8 cellular contexts compared by ENCODE assay signal in genomic region chr15:75274509-75275107, GRCh38. TPM values are rescaled to one million over a fixed set of nuclear protein-coding genes. Genes with fewer than 3 reads are reported as not detected.
DNase-seq lines count a peak whose midpoint lies in the region; ATAC-seq, FAIRE-seq and TF ChIP-seq lines count a peak whose summit lies in the region.
"Not testable (repeated sequence)": the region's sequence is repeated elsewhere in the genome, so short reads cannot be mapped to it uniquely, and the experiment has no call there.

No MANE protein-coding gene starts in this region.

- not testable (repeated sequence) for H3K9me3 ChIP-seq in lung (ENCODE audit: control insufficient read depth in 2 of 2, insufficient read depth in 1 of 2, low read length in 1 of 2); aorta (ENCODE audit: control insufficient read depth, low read length)

- not testable (repeated sequence) for DNase-seq in GM12892 (ENCODE audit: insufficient read length)
- DNase-seq in T follicular helper cell (ENCODE audit: low read depth) (peak; percentile 30), epithelial cell of esophagus (ENCODE audit: low read depth) (peak; percentile 24), lung (ENCODE audit: low spot score) (peak; percentile 74), aorta (peak; percentile 78 to 91)
- DNase-seq in stimulated activated CD4-positive, alpha-beta T cell treated with anti-CD3 and anti-CD28 coated beads, Interleukin-1b, Interleukin-23, amount 100 ng/mL, for 4 hours (ENCODE audit: low read depth in 2 of 2) = peak; percentile 40 to 47

- H3K27ac Mint-ChIP-seq in activated T-helper 17 cell treated with anti-CD3 and anti-CD28 coated beads, Interleukin-2, amount 50 U/mL, for 72 hours = not testable (repeated sequence)

- H3K4me3 Mint-ChIP-seq in activated T-helper 17 cell treated with anti-CD3 and anti-CD28 coated beads, Interleukin-2, amount 50 U/mL, for 72 hours = not testable (repeated sequence)

- intact Hi-C loops in aorta (cut with DNase I) = not testable (repeated sequence)

- WGBS in lung, 2 donors = 65 to 73% methylated on average over 4 to 5 of the region's 5 CpGs
- WGBS in aorta, 2 donors = 45 to 65% methylated on average over 3 to 5 of the region's 5 CpGs

- H3K27me3 Mint-ChIP-seq in activated T-helper 17 cell treated with anti-CD3 and anti-CD28 coated beads, Interleukin-2, amount 50 U/mL, for 72 hours = not testable (repeated sequence)

- not testable (repeated sequence) for H3K27me3 ChIP-seq in lung (ENCODE audit: control insufficient read depth, insufficient read depth); aorta (ENCODE audit: control insufficient read depth in 1 of 2, insufficient read depth in 2 of 2, low read length in 1 of 2)

- not testable (repeated sequence) for H3K4me1 Mint-ChIP-seq in activated T-helper 17 cell treated with anti-CD3 and anti-CD28 coated beads, Interleukin-2, amount 50 U/mL, for 72 hours

- H3K4me1 ChIP-seq in lung (ENCODE audit: control insufficient read depth in 2 of 2, insufficient read depth in 2 of 2, low read length in 2 of 2); aorta (ENCODE audit: control insufficient read depth in 1 of 2, insufficient read depth in 2 of 2, low read length in 2 of 2): not testable (repeated sequence)

- not testable (repeated sequence) for H3K27ac ChIP-seq in lung (ENCODE audit: low read depth in 1 of 2, low read length in 1 of 2); aorta (ENCODE audit: low read depth in 1 of 2, low read length in 2 of 2)

- not testable (repeated sequence) for H3K9me3 Mint-ChIP-seq in activated T-helper 17 cell treated with anti-CD3 and anti-CD28 coated beads, Interleukin-2, amount 50 U/mL, for 72 hours

- FAIRE-seq in GM12892 (lab: Jason Lieb, UNC) = peak; percentile 73

- peak; percentile 84 for ATAC-seq in HG02870 (IDR thresholded peaks at IDR 0.05; ENCODE audit: unreplicated experiment)
- ATAC-seq in activated T-helper 17 cell treated with anti-CD3 and anti-CD28 coated beads, Interleukin-2, amount 50 U/mL, for 72 hours (replicated peaks) = peak; percentile 76
- ATAC-seq in lung (ENCODE audit: insufficient read depth, low FRiP score); aorta (ENCODE audit: low FRiP score): not testable (repeated sequence)

- H3K4me3 ChIP-seq in epithelial cell of esophagus (ENCODE audit: low read length); lung; aorta (ENCODE audit: low read length in 2 of 2): not testable (repeated sequence)

- H3K36me3 ChIP-seq in lung (ENCODE audit: control insufficient read depth in 2 of 2, insufficient read depth in 2 of 2, low read length in 2 of 2); aorta (ENCODE audit: control insufficient read depth in 1 of 2, insufficient read depth in 2 of 2, low read length in 1 of 2): not testable (repeated sequence)

- not testable (repeated sequence) for TF ChIP-seq POLR2A in GM12892 (IDR thresholded peaks at IDR 0.05; ENCODE audit: low read depth, low read length)

- TF ChIP-seq CTCF in epithelial cell of esophagus (IDR thresholded peaks at IDR 0.05; ENCODE audit: insufficient read depth, low read depth, low read length, missing control alignments) = peak; percentile 47
- TF ChIP-seq CTCF in lung (IDR thresholded peaks at IDR 0.05; ENCODE audit: control extremely low read depth, extremely low read depth) = peak; percentile 5

- not testable (repeated sequence) for H3K36me3 Mint-ChIP-seq in activated T-helper 17 cell treated with anti-CD3 and anti-CD28 coated beads, Interleukin-2, amount 50 U/mL, for 72 hours (ENCODE audit: low read depth)

RNA-seq across cellular contexts. Expression of gene GOLGA6D, which starts 8.0 kb away (rescaled TPM):
- polyA plus RNA-seq in GM12892 (2012; ENCODE audit: missing spikeins) = not detected
- under 1 TPM in 1 of 2 donors, not detected in 1; 0.16 TPM for total RNA-seq in activated T-helper 17 cell treated with anti-CD3 and anti-CD28 coated beads, Interleukin-2, amount 50 U/mL, for 72 hours
- under 1 TPM in 1 of 2 donors, not detected in 1; 0.12 TPM for total RNA-seq in lung
- not detected for polyA plus RNA-seq in lung
- under 1 TPM in 1 of 2 donors, not detected in 1; 0.12 TPM for total RNA-seq in aorta
- under 1 TPM in 1 of 2 donors, not detected in 1; 0.08 TPM for polyA plus RNA-seq in aorta

RNA-seq across cellular contexts. Expression of gene GOLGA6C, which starts 16.5 kb away (rescaled TPM):
- not detected for polyA plus RNA-seq in GM12892 (2012; ENCODE audit: missing spikeins)
- not detected for total RNA-seq in activated T-helper 17 cell treated with anti-CD3 and anti-CD28 coated beads, Interleukin-2, amount 50 U/mL, for 72 hours
- not detected for total RNA-seq in lung
- under 1 TPM in 1 of 2 donors, not detected in 1; 0.01 TPM for polyA plus RNA-seq in lung
- not detected for total RNA-seq in aorta
- not detected for polyA plus RNA-seq in aorta
